8 cellular contexts compared by ENCODE assay signal in genomic region chr1:43227138-43227836, GRCh38. TPM values are rescaled to one million over a fixed set of nuclear protein-coding genes. Genes with fewer than 3 reads are reported as not detected.
DNase-seq lines count a peak whose midpoint lies in the region; ATAC-seq, FAIRE-seq and TF ChIP-seq lines count a peak whose summit lies in the region.

No MANE protein-coding gene starts in this region.

- 14 to 15% methylated on average over 12 of the region's 12 CpGs for WGBS in pancreas, 2 donors

- H3K36me3 ChIP-seq in MG63 (no peaks in the 10 kb centered on the region), pancreas (no peaks in the 10 kb centered on the region)

- H3K4me3 ChIP-seq in MG63 (no peak overlapping the region), pancreas (no peak overlapping the region)

- no peaks in the 10 kb centered on the region for H3K9me3 Mint-ChIP-seq in type B pancreatic cell

- peaks cover 4% of the 10 kb centered on the region for H3K27me3 Mint-ChIP-seq in type B pancreatic cell

- peak overlapping the region; percentile 50 for H3K27ac Mint-ChIP-seq in type B pancreatic cell

- in situ Hi-C loops in SK-MEL-5 (cut with HindIII; ENCODE audit: low pct_unique_long_range_greater_than_20kb, low sequenced_read_pairs) = no loop called here

- no peaks in the 10 kb centered on the region for H3K36me3 Mint-ChIP-seq in type B pancreatic cell

- no peak overlapping the region for H3K27ac ChIP-seq in pancreas

- peak; percentile 67 for DNase-seq in GM10266 (ENCODE audit: extremely low spot score)
- peak; percentile 62 for DNase-seq in MG63
- DNase-seq in SK-MEL-5 (ENCODE audit: low read depth, low spot score) = peak; percentile 75
- peak; percentile 94 for DNase-seq in activated effector memory CD4-positive, alpha-beta T cell treated with anti-CD3 and anti-CD28 coated beads, Interleukin-2, amount 50 U/mL, for 16 hours
- peak; percentile 79 for DNase-seq in globus pallidus (ENCODE audit: low spot score)
- peak; percentile 60 to 95 (median 82) for DNase-seq in pancreas
- DNase-seq in type B pancreatic cell (ENCODE audit: extremely low spot score, unreplicated experiment) = peak; percentile 89
- DNase-seq in cortex of kidney (lab: John Stamatoyannopoulos, UW) = no peak

- no peaks in the 10 kb centered on the region for H3K4me1 ChIP-seq in pancreas

- peaks cover 16% of the 10 kb centered on the region for H3K4me1 Mint-ChIP-seq in type B pancreatic cell (ENCODE audit: unreplicated experiment)

- FAIRE-seq in pancreas (lab: Jason Lieb, UNC) = no peak

- TF ChIP-seq CTCF in GM10266 (IDR thresholded peaks at IDR 0.05; ENCODE audit: control insufficient read depth, insufficient read depth, low read depth, missing control alignments) (peak; percentile 97), pancreas (IDR thresholded peaks at IDR 0.05) (peak; percentile 92 to 95 (median 92)), type B pancreatic cell (conservative IDR thresholded peaks at IDR 0.05) (peak; percentile 98)

- intact Hi-C loops in pancreas (cut with DNase I) = loop anchor here in 2 of 3 donors (5.0 kb wide), 2 partner anchors 190 to 195 kb away; no protein-coding TSS in a partner anchor

- peak; percentile 90 to 97 (median 93) for ATAC-seq in pancreas

- H3K27me3 ChIP-seq in MG63 = no peaks in the 10 kb centered on the region
- H3K27me3 ChIP-seq in pancreas = no peaks in the 10 kb centered on the region

- H3K9me3 ChIP-seq in MG63 = no peaks in the 10 kb centered on the region
- no peaks in the 10 kb centered on the region for H3K9me3 ChIP-seq in pancreas

- no peak overlapping the region for H3K4me3 Mint-ChIP-seq in type B pancreatic cell

RNA-seq across cellular contexts. Expression of gene TMEM125, which starts 42.5 kb away (rescaled TPM):
- not detected in 2 replicates for total RNA-seq in MG63 (2014; rRNA removed; shearing (Covaris generic); ENCODE audit: low replicate concordance)
- not detected in 2 replicates for total RNA-seq in SK-MEL-5 (2014; rRNA removed; shearing (Covaris generic))
- not detected in 2 replicates for polyA plus RNA-seq in SK-MEL-5 (2015; cell fraction: cytosol; rRNA removed)
- polyA plus RNA-seq in SK-MEL-5 (2015; cell fraction: nucleus; rRNA removed) = not detected in 2 replicates
- total RNA-seq in pancreas (10 to 100 TPM; 27.5 to 56.5 (median 38.6) TPM), type B pancreatic cell (ENCODE audit: low replicate concordance) (19.8 and 51.7 TPM in 2 replicates)
- polyA plus RNA-seq in pancreas = 10 to 100 TPM; 52.0 to 75.0 TPM

RNA-seq across cellular contexts. Expression of gene CFAP57, which starts 55.2 kb away (rescaled TPM):
- 0.56 and 1.5 TPM in 2 replicates for total RNA-seq in MG63 (2014; rRNA removed; shearing (Covaris generic); ENCODE audit: low replicate concordance)
- total RNA-seq in SK-MEL-5 (2014; rRNA removed; shearing (Covaris generic)) = not detected in 2 replicates
- not detected in 2 replicates for polyA plus RNA-seq in SK-MEL-5 (2015; cell fraction: cytosol; rRNA removed)
- polyA plus RNA-seq in SK-MEL-5 (2015; cell fraction: nucleus; rRNA removed) = not detected in 2 replicates
- total RNA-seq in pancreas = under 1 TPM; 0.14 to 0.47 (median 0.21) TPM
- under 1 TPM; 0.14 to 0.61 TPM for polyA plus RNA-seq in pancreas
- 0.74 and 1.8 TPM in 2 replicates for total RNA-seq in type B pancreatic cell (ENCODE audit: low replicate concordance)

RNA-seq across cellular contexts. Expression of gene EBNA1BP2, which starts 55.2 kb away (rescaled TPM):
- 339 and 360 TPM in 2 replicates for total RNA-seq in MG63 (2014; rRNA removed; shearing (Covaris generic); ENCODE audit: low replicate concordance)
- total RNA-seq in SK-MEL-5 (2014; rRNA removed; shearing (Covaris generic)) = 146 and 172 TPM in 2 replicates
- 121 and 128 TPM in 2 replicates for polyA plus RNA-seq in SK-MEL-5 (2015; cell fraction: cytosol; rRNA removed)
- polyA plus RNA-seq in SK-MEL-5 (2015; cell fraction: nucleus; rRNA removed) = 112 and 120 TPM in 2 replicates
- 10 to 100 TPM; 13.2 to 29.5 (median 22.8) TPM for total RNA-seq in pancreas
- polyA plus RNA-seq in pancreas = 10 to 100 TPM; 23.4 to 47.1 TPM
- total RNA-seq in type B pancreatic cell (ENCODE audit: low replicate concordance) = 57.2 and 68.3 TPM in 2 replicates

RNA-seq across cellular contexts. Expression of gene C1orf210, which starts 58.1 kb away (rescaled TPM):
- total RNA-seq in MG63 (2014; rRNA removed; shearing (Covaris generic); ENCODE audit: low replicate concordance) = not detected in 2 replicates
- not detected in 2 replicates for total RNA-seq in SK-MEL-5 (2014; rRNA removed; shearing (Covaris generic))
- not detected in 2 replicates for polyA plus RNA-seq in SK-MEL-5 (2015; cell fraction: cytosol; rRNA removed)
- polyA plus RNA-seq in SK-MEL-5 (2015; cell fraction: nucleus; rRNA removed) = not detected in 2 replicates
- total RNA-seq in pancreas (10 to 100 TPM in 5 of 6 donors, 1 to 10 TPM in 1; 9.1 to 17.2 (median 12.4) TPM), type B pancreatic cell (ENCODE audit: low replicate concordance) (9.9 and 17.2 TPM in 2 replicates)
- polyA plus RNA-seq in pancreas = 10 to 100 TPM in 1 of 2 donors, 1 to 10 TPM in 1; 5.7 to 13.7 TPM

Comparison
In these comparisons a context has a peak if more than half of its experiments do, and no peak if none do; other contexts are left out.
1. RNA of gene TMEM125, which starts 42.5 kb away (total RNA-seq): 27.5 to 56.5 TPM in pancreas and 19.8 to 51.7 TPM in type B pancreatic cell; not detected in MG63 and not detected in SK-MEL-5; every median in the first group is over 10 times any median in the second.
2. Peak in every context shown above with its lines, with median percentiles within 50 percentile points of each other: CTCF ChIP-seq.